ENCODE assay signal across 10 cellular contexts in genomic region chr22:25069758-25070461, GRCh38.
DNase-seq lines count a peak whose midpoint lies in the region; ATAC-seq, FAIRE-seq and TF ChIP-seq lines count a peak whose summit lies in the region.
"Had no signal": no experiment of that assay in that cellular context is flagged by ENCODE, and none has a peak within 500 bp of the region (broad histone marks: within the 10 kb centered on the region; RNA-seq: fewer than 3 reads in every experiment).

No MANE protein-coding gene starts in this region.

- ATAC-seq in HepG2 (no peak), HG02571 (IDR thresholded peaks at IDR 0.05; ENCODE audit: unreplicated experiment) (no peak)
- peak in 1 of 2 donors; percentile 26 for ATAC-seq in stimulated activated naive B cell treated with anti-CD40 and anti-IgM and Interleukin-4, amounts not matched to agents 10 μg/mL and 1 μg/mL and 100 μg/mL, for 72 hours (replicated peaks)
- ATAC-seq: SK-N-SH treated with all-trans-retinoic acid at 6 μM for 48 hours had no signal

- CTCF ChIA-PET in activated naive CD4-positive, alpha-beta T cell treated with anti-CD3 and anti-CD28 coated beads for 36 hours (lab: Charles Lee): interaction anchor here (1.1 to 4.3 kb wide), 5 partner anchors 10 to 496 kb away, joined by 3 to 21 read pairs (median 10); no protein-coding TSS in a partner anchor
- CTCF ChIA-PET in HepG2 (lab: Yijun Ruan, JAX; ENCODE audit: low intra/inter-chr PET ratio, low total read pairs): no interaction called here

- H4K20me1 ChIP-seq in OCI-LY3 (ENCODE audit: insufficient read depth, low read length): no peaks in the 10 kb centered on the region
- H4K20me1 ChIP-seq in HepG2 (ENCODE audit: insufficient read depth, low read length): no peaks in the 10 kb centered on the region

- 97% methylated on average over 21 of the region's 29 CpGs for WGBS in HepG2 (ENCODE audit: low lambda C conversion rate)

- DNase-seq in activated naive CD4-positive, alpha-beta T cell treated with anti-CD3 and anti-CD28 coated beads for 36 hours: peak; percentile 70
- DNase-seq in HepG2 (ENCODE audit: low spot score) (no peak), GDM1 (lab: John Stamatoyannopoulos, UW) (no peak), HCEC 1CT (no peak), kidney (no peak)
- DNase-seq in stimulated activated naive B cell treated with anti-CD40 and anti-IgM and Interleukin-4, amounts not matched to agents 10 μg/mL and 1 μg/mL and 100 μg/mL, for 72 hours: no peak
- DNase-seq: brain microvascular endothelial cell had no signal

- FAIRE-seq in HepG2 (lab: Jason Lieb, UNC): no peak
- FAIRE-seq in kidney (lab: Jason Lieb, UNC): no peak

- no peaks in the 10 kb centered on the region for H3K27me3 Mint-ChIP-seq in activated naive CD4-positive, alpha-beta T cell treated with anti-CD3 and anti-CD28 coated beads for 36 hours (ENCODE audit: low read depth)
- H3K27me3 Mint-ChIP-seq in stimulated activated naive B cell treated with anti-CD40 and anti-IgM and Interleukin-4, amounts not matched to agents 10 μg/mL and 1 μg/mL and 100 μg/mL, for 72 hours: peaks cover 43 to 53% of the 10 kb centered on the region in 2 donors

- POLR2A ChIA-PET in HepG2 (lab: Yijun Ruan, JAX): no interaction called here

- TF ChIP-seq EP300 in HepG2 (IDR thresholded peaks at IDR 0.05; ENCODE audit: low read depth in 2 of 2, low read length in 2 of 2): no peak
- no peak for TF ChIP-seq EP300 in HepG2 (CRISPR knock-in tag; IDR thresholded peaks at IDR 0.05; ENCODE audit: borderline replicate concordance)

- H3K79me2 ChIP-seq in OCI-LY3 (ENCODE audit: low read length): no peaks in the 10 kb centered on the region
- no peaks in the 10 kb centered on the region for H3K79me2 ChIP-seq in HepG2 (ENCODE audit: insufficient read depth, low read length)

- H3K36me3 ChIP-seq in OCI-LY3 (replicated peaks; ENCODE audit: low read depth, low read length) (no peaks in the 10 kb centered on the region), HepG2 (replicated peaks in 1 of 2; ENCODE audit: control insufficient read depth in 1 of 2, insufficient read depth in 2 of 2, low read length in 2 of 2) (peaks cover 0 to 1% of the 10 kb centered on the region in 2 experiments; a peak in 4 of 5 replicates), kidney (ENCODE audit: control insufficient read depth in 1 of 2, insufficient read depth in 2 of 2, low read length in 2 of 2) (no peaks in the 10 kb centered on the region)
- H3K36me3 ChIP-seq: brain microvascular endothelial cell had no signal

- no peak for TF ChIP-seq POLR2A in HepG2 (IDR thresholded peaks at IDR 0.05; ENCODE audit: insufficient read depth in 1 of 2, low read depth in 2 of 2, low read length in 2 of 2)

- H3K4me1 ChIP-seq in OCI-LY3 (ENCODE audit: low read length): peaks cover 20% of the 10 kb centered on the region
- H3K4me1 ChIP-seq in HepG2 (ENCODE audit: insufficient read depth, low read length): no peaks in the 10 kb centered on the region
- peaks cover 11 to 14% of the 10 kb centered on the region in 2 donors for H3K4me1 ChIP-seq in kidney (ENCODE audit: control insufficient read depth in 1 of 2, insufficient read depth in 1 of 2, low read depth in 1 of 2, low read length in 2 of 2)

- no peak for TF ChIP-seq RAD21 in HepG2 (CRISPR knock-in tag; IDR thresholded peaks at IDR 0.05)

- 0 out of 2 replicates have a peak overlapping the region, but pooled peaks have one; percentile 29 for H2AFZ ChIP-seq in OCI-LY3 (ENCODE audit: low read depth, low read length)
- no peak overlapping the region for H2AFZ ChIP-seq in HepG2 (ENCODE audit: low read length)

- H3K4me3 ChIP-seq in OCI-LY3 (ENCODE audit: low read length): peak overlapping the region; percentile 64
- no peak overlapping the region for H3K4me3 ChIP-seq in HepG2 (replicated peaks in 1 of 3; ENCODE audit: insufficient read depth in 1 of 3, low read depth in 2 of 3, low read length in 3 of 3)
- H3K4me3 ChIP-seq in kidney (ENCODE audit: low read length in 2 of 2): peak overlapping the region in 1 of 2 donors; percentile 4

- H3K27ac ChIP-seq in OCI-LY3 (ENCODE audit: low read length) (no peak overlapping the region), HepG2 (ENCODE audit: extremely low read length, insufficient read depth, low read length) (no peak overlapping the region), kidney (ENCODE audit: low read depth in 2 of 2, low read length in 2 of 2) (peak overlapping the region in 1 of 2 donors; percentile 54)
- H3K27ac ChIP-seq: brain microvascular endothelial cell had no signal

- H3K27me3 ChIP-seq in OCI-LY3 (ENCODE audit: low read depth, low read length): peaks cover 40% of the 10 kb centered on the region
- H3K27me3 ChIP-seq in HepG2 (ENCODE audit: control insufficient read depth in 1 of 2, insufficient read depth in 2 of 2, low read length in 2 of 2): no peaks in the 10 kb centered on the region

- no peaks in the 10 kb centered on the region for H3K9me3 Mint-ChIP-seq in activated naive CD4-positive, alpha-beta T cell treated with anti-CD3 and anti-CD28 coated beads for 36 hours
- no peaks in the 10 kb centered on the region for H3K9me3 Mint-ChIP-seq in stimulated activated naive B cell treated with anti-CD40 and anti-IgM and Interleukin-4, amounts not matched to agents 10 μg/mL and 1 μg/mL and 100 μg/mL, for 72 hours

- H3K9ac ChIP-seq in OCI-LY3 (ENCODE audit: low read length): no peak overlapping the region
- no peak overlapping the region for H3K9ac ChIP-seq in HepG2 (ENCODE audit: insufficient read depth, low read depth, low read length)
- peak overlapping the region in 1 of 2 donors; percentile 38 for H3K9ac ChIP-seq in kidney (ENCODE audit: low read length in 2 of 2)

- intact Hi-C loops in activated naive CD4-positive, alpha-beta T cell treated with anti-CD3 and anti-CD28 coated beads for 36 hours (cut with micrococcal nuclease): loop anchor here (2.0 to 10.0 kb wide), 6 partner anchors 41 to 795 kb away; partner anchors contain the start of genes ADORA2A, GRK3 and SPECC1L
- intact Hi-C loops in HepG2 (cut with micrococcal nuclease; ENCODE audit: unreplicated experiment): no loop called here
- intact Hi-C loops in kidney (cut with DNase I): no loop called here

- TF ChIP-seq CTCF in OCI-LY3 (IDR thresholded peaks at IDR 0.05; ENCODE audit: low read depth, low read length) (no peak), HepG2 (CRISPR knock-in tag; IDR thresholded peaks at IDR 0.05) (no peak), kidney (IDR thresholded peaks at IDR 0.05; ENCODE audit: borderline replicate concordance, extremely low read depth, insufficient read depth) (no peak)

- H3K4me1 Mint-ChIP-seq in activated naive CD4-positive, alpha-beta T cell treated with anti-CD3 and anti-CD28 coated beads for 36 hours (ENCODE audit: low read depth): peaks cover 80% of the 10 kb centered on the region
- H3K4me1 Mint-ChIP-seq in stimulated activated naive B cell treated with anti-CD40 and anti-IgM and Interleukin-4, amounts not matched to agents 10 μg/mL and 1 μg/mL and 100 μg/mL, for 72 hours: peaks cover 17 to 19% of the 10 kb centered on the region in 2 donors

- in situ Hi-C loops in HepG2 (cut with HindIII; ENCODE audit: extremely low pct_ligation_motif_present, low pct_unique_long_range_greater_than_20kb): loop anchor here (10.0 kb wide), 1 partner anchor 265 kb away; no protein-coding TSS in a partner anchor

- peak overlapping the region; percentile 79 for H3K4me3 Mint-ChIP-seq in activated naive CD4-positive, alpha-beta T cell treated with anti-CD3 and anti-CD28 coated beads for 36 hours
- peak overlapping the region in 1 of 2 donors; percentile 70 for H3K4me3 Mint-ChIP-seq in stimulated activated naive B cell treated with anti-CD40 and anti-IgM and Interleukin-4, amounts not matched to agents 10 μg/mL and 1 μg/mL and 100 μg/mL, for 72 hours

- H3K9me3 ChIP-seq in OCI-LY3 (ENCODE audit: insufficient read depth, low read length) (no peaks in the 10 kb centered on the region), HepG2 (ENCODE audit: low read length) (no peaks in the 10 kb centered on the region), kidney (ENCODE audit: control insufficient read depth in 1 of 2, low read length in 2 of 2) (no peaks in the 10 kb centered on the region)

- H3K27ac Mint-ChIP-seq in activated naive CD4-positive, alpha-beta T cell treated with anti-CD3 and anti-CD28 coated beads for 36 hours: peak overlapping the region; percentile 90
- H3K27ac Mint-ChIP-seq in stimulated activated naive B cell treated with anti-CD40 and anti-IgM and Interleukin-4, amounts not matched to agents 10 μg/mL and 1 μg/mL and 100 μg/mL, for 72 hours: peak overlapping the region; percentile 84

- H3K4me2 ChIP-seq in OCI-LY3 (ENCODE audit: low read length) (peak overlapping the region; percentile 72), HepG2 (ENCODE audit: low read depth, low read length) (no peak overlapping the region)

- peaks cover 2% of the 10 kb centered on the region for H3K36me3 Mint-ChIP-seq in activated naive CD4-positive, alpha-beta T cell treated with anti-CD3 and anti-CD28 coated beads for 36 hours (ENCODE audit: low read depth)
- H3K36me3 Mint-ChIP-seq in stimulated activated naive B cell treated with anti-CD40 and anti-IgM and Interleukin-4, amounts not matched to agents 10 μg/mL and 1 μg/mL and 100 μg/mL, for 72 hours: no peaks in the 10 kb centered on the region

- no TSS peak for BruUV-seq in HepG2 (replicated peaks; lab: Mats Ljungman, UMichigan)

TF ChIP-seq in HepG2, 621 proteins besides CTCF, POLR2A, EP300 and RAD21 (continues in another document):
- no peak for TF ChIP-seq SIX4 (CRISPR knock-in tag; IDR thresholded peaks at IDR 0.05)
- peak; percentile 82 for TF ChIP-seq ZBTB33 (CRISPR knock-in tag; IDR thresholded peaks at IDR 0.05)
- no peak for TF ChIP-seq TFAP4 (IDR thresholded peaks at IDR 0.05; ENCODE audit: borderline replicate concordance, low read depth)
